In the genomic region with DNA sequence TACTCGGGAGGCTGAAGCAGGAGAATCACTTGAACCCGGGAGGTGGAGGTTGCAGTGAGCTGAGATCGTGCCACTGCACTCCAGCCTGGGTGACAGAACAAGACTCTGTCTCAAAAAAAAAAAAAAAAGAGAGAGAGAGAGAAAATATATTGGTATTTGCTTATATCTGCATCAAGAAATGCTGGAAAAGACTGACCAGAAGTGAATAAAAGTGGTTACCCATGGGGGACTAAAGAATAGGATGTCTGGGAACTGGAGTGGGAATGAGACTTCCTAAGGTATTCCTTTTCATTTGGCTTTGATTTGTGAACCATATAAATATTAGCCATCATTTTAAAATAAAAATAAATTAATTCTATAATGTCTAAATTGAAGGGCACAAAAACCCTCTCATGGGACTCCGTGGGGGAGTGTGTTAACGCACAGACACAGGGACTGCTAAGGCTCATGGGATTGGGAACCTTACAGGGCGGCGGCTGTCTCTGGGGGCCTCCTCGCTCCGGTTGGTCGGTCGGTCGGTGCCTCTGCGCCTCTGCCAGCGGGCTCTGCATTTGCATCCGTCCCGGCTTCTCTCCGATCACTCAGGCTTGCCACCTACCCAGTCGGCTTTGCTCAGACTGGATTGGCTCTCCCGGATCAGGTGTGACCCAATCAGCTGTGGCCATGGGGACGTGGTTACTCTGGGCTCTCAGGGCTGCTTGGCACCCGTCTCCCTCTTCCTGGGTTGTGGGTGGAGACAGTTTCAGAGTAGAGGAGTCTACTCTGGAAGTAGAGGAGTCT, we compare ENCODE assay signal across 8 cellular contexts. TPM values are rescaled to one million over a fixed set of nuclear protein-coding genes. Genes with fewer than 3 reads are reported as not detected.
DNase-seq lines count a peak whose midpoint lies in the region; ATAC-seq and TF ChIP-seq lines count a peak whose summit lies in the region.

No MANE protein-coding gene starts in this region.

- H3K27me3 ChIP-seq in ACC112 (ENCODE audit: insufficient read depth, low read length) = no peaks in the 10 kb centered on the region
- H3K27me3 ChIP-seq in IMR-90 (ENCODE audit: control insufficient read depth, insufficient read depth, low read length) = no peaks in the 10 kb centered on the region

- H3K9me3 Mint-ChIP-seq in activated naive CD8-positive, alpha-beta T cell treated with anti-CD3 and anti-CD28 coated beads for 36 hours = no peaks in the 10 kb centered on the region

- POLR2A ChIA-PET in IMR-90 (lab: Charles Lee; ENCODE audit: unreplicated experiment) = no interaction called here

- no peak overlapping the region for H3K14ac ChIP-seq in IMR-90 (replicated peaks; ENCODE audit: low read depth, low read length)

- H2AK9ac ChIP-seq in IMR-90 (replicated peaks; ENCODE audit: low read depth, low read length, poor library complexity) = no peak overlapping the region

- no peak overlapping the region for H2BK120ac ChIP-seq in IMR-90 (ENCODE audit: low read depth, low read length)

- no peaks in the 10 kb centered on the region for H3K36me3 Mint-ChIP-seq in activated naive CD8-positive, alpha-beta T cell treated with anti-CD3 and anti-CD28 coated beads for 36 hours

- no peak for TF ChIP-seq POLR2A in IMR-90 (IDR thresholded peaks at IDR 0.05; ENCODE audit: low read depth, low read length)

- no peak overlapping the region for H3K23ac ChIP-seq in IMR-90 (ENCODE audit: low read depth, low read length)

- no TSS peak for BruUV-seq in IMR-90 (replicated peaks; lab: Mats Ljungman, UMichigan)

- H3K4me3 Mint-ChIP-seq in activated naive CD8-positive, alpha-beta T cell treated with anti-CD3 and anti-CD28 coated beads for 36 hours = peak overlapping the region; percentile 61

- intact Hi-C loops in IMR-90 (cut with micrococcal nuclease) (no loop called here), left cardiac atrium (cut with DNase I) (no loop called here), posterior cingulate gyrus (cut with DNase I) (no loop called here)

- no peaks in the 10 kb centered on the region for H4K20me1 ChIP-seq in IMR-90 (ENCODE audit: insufficient read depth, low read length)

- peaks cover 3% of the 10 kb centered on the region for H3K27me3 Mint-ChIP-seq in activated naive CD8-positive, alpha-beta T cell treated with anti-CD3 and anti-CD28 coated beads for 36 hours

- no peak for TF ChIP-seq CTCF in IMR-90 (conservative IDR thresholded peaks at IDR 0.05; ENCODE audit: low read depth, low read length)

- H2BK15ac ChIP-seq in IMR-90 (ENCODE audit: low read depth, low read length) = no peak overlapping the region

- 39% methylated on average over 14 of the region's 21 CpGs; no CpG with 5 or more reads in 1 of the 2 experiments for WGBS in IMR-90 (ENCODE audit: extremely low coverage in 2 of 2, insufficient read length in 1 of 2), 2 experiments
- 16% methylated on average over 21 of the region's 21 CpGs for WGBS in urinary bladder

- H4K8ac ChIP-seq in IMR-90 (ENCODE audit: low read depth in 2 of 2, low read length in 2 of 2) = no peak overlapping the region

- H3K4me1 ChIP-seq in ACC112 (ENCODE audit: control insufficient read depth, insufficient read depth, low read length, unreplicated experiment) (peaks cover 13% of the 10 kb centered on the region), IMR-90 (ENCODE audit: control insufficient read depth, insufficient read depth, low read length) (peaks cover 18% of the 10 kb centered on the region), urinary bladder (ENCODE audit: insufficient read depth) (no peaks in the 10 kb centered on the region)

- H2AFZ ChIP-seq in ACC112 (ENCODE audit: low read length, unreplicated experiment) (peak overlapping the region; percentile 14), IMR-90 (replicated peaks; ENCODE audit: low read length, poor library complexity) (peak overlapping the region; percentile 69)

- no peak overlapping the region for H3K27ac ChIP-seq in ACC112 (ENCODE audit: low read depth, low read length)
- H3K27ac ChIP-seq in IMR-90 (ENCODE audit: insufficient read depth, low read length) = no peak overlapping the region
- no peak overlapping the region for H3K27ac ChIP-seq in urinary bladder (ENCODE audit: low read depth)

- H3K9me1 ChIP-seq in IMR-90 (ENCODE audit: insufficient read depth, low read length) = peaks cover 13% of the 10 kb centered on the region

- H3K9ac ChIP-seq in IMR-90 (ENCODE audit: low read depth, low read length) = no peak overlapping the region

- H3K9me3 ChIP-seq in IMR-90 (ENCODE audit: control insufficient read depth, insufficient read depth, low read length) = no peaks in the 10 kb centered on the region

- H3K56ac ChIP-seq in IMR-90 (ENCODE audit: extremely low read depth, insufficient read depth, low read length) = no peak overlapping the region

- H3K79me1 ChIP-seq in IMR-90 (ENCODE audit: low read depth in 1 of 2, low read length in 2 of 2) = no peaks in the 10 kb centered on the region

- dilution Hi-C loops in IMR-90 (cut with HindIII; ENCODE audit: low sequenced_read_pairs, unreplicated experiment) = no loop called here

- H3K4me2 ChIP-seq in IMR-90 (ENCODE audit: low read depth, low read length) = no peak overlapping the region; the same call in 1 of the 2 replicates

- no peak overlapping the region for H2BK5ac ChIP-seq in IMR-90 (ENCODE audit: low read depth, low read length, poor library complexity, severe bottlenecking)

- DNase-seq in IMR-90 = peak; percentile 15
- peak; percentile 95 for DNase-seq in SHP77 (lab: John Stamatoyannopoulos, UW)
- DNase-seq in activated naive CD8-positive, alpha-beta T cell treated with anti-CD3 and anti-CD28 coated beads for 36 hours = peak; percentile 64
- peak; percentile 84 for DNase-seq in left cardiac atrium
- DNase-seq in posterior cingulate gyrus = peak; percentile 61 to 98 (median 90)

- H3K36me3 ChIP-seq in ACC112 (ENCODE audit: insufficient read depth, low read length) (no peaks in the 10 kb centered on the region), IMR-90 (ENCODE audit: control insufficient read depth, insufficient read depth, low read length) (no peaks in the 10 kb centered on the region), urinary bladder (ENCODE audit: insufficient read depth) (no peaks in the 10 kb centered on the region)

- H3K4me3 ChIP-seq in ACC112 (ENCODE audit: low read depth, low read length) (peak overlapping the region; percentile 58; the same call in 1 of the 2 replicates), IMR-90 (ENCODE audit: insufficient read depth, low read depth, low read length) (no peak overlapping the region), urinary bladder (ENCODE audit: low read depth, low read length) (peak overlapping the region; percentile 22)

- ATAC-seq in GM19395 (IDR thresholded peaks at IDR 0.05; ENCODE audit: unreplicated experiment) = peak; percentile 62
- peak; percentile 33; the same call in 1 of the 2 replicates for ATAC-seq in IMR-90 (ENCODE audit: low read depth)
- ATAC-seq in left cardiac atrium = peak; percentile 99

- H3K4me1 Mint-ChIP-seq in activated naive CD8-positive, alpha-beta T cell treated with anti-CD3 and anti-CD28 coated beads for 36 hours = peaks cover 20% of the 10 kb centered on the region

- peak overlapping the region; percentile 23 for H3K27ac Mint-ChIP-seq in activated naive CD8-positive, alpha-beta T cell treated with anti-CD3 and anti-CD28 coated beads for 36 hours

- no peaks in the 10 kb centered on the region for H3K79me2 ChIP-seq in ACC112 (ENCODE audit: control insufficient read depth, insufficient read depth, low read length, unreplicated experiment)

- H2AK5ac ChIP-seq in IMR-90 (ENCODE audit: low read depth, low read length) = no peak overlapping the region

- no peak for TF ChIP-seq RAD21 in IMR-90 (IDR thresholded peaks at IDR 0.05; ENCODE audit: low read length)

- H4K91ac ChIP-seq in IMR-90 (ENCODE audit: insufficient read depth, low read depth, low read length) = no peak overlapping the region

- in situ Hi-C loops in IMR-90 (cut with MboI; ENCODE audit: low sequenced_read_pairs) = no loop called here

- H4K5ac ChIP-seq in IMR-90 (ENCODE audit: low read depth, low read length) = no peak overlapping the region

- no peak overlapping the region for H2BK20ac ChIP-seq in IMR-90 (ENCODE audit: low read depth, low read length)

- CTCF ChIA-PET in IMR-90 (lab: Yijun Ruan, JAX) = no interaction called here

- no peak overlapping the region for H3K4ac ChIP-seq in IMR-90 (ENCODE audit: low read depth, low read length)

- H3K18ac ChIP-seq in IMR-90 (ENCODE audit: low read depth, low read length) = no peak overlapping the region; the same call in 1 of the 2 replicates

TF ChIP-seq in IMR-90, 13 proteins besides CTCF, POLR2A, EP300 and RAD21:
- no peak for TF ChIP-seq RFX5 (IDR thresholded peaks at IDR 0.05; ENCODE audit: low read depth, low read length)
- TF ChIP-seq, protein P1, sequence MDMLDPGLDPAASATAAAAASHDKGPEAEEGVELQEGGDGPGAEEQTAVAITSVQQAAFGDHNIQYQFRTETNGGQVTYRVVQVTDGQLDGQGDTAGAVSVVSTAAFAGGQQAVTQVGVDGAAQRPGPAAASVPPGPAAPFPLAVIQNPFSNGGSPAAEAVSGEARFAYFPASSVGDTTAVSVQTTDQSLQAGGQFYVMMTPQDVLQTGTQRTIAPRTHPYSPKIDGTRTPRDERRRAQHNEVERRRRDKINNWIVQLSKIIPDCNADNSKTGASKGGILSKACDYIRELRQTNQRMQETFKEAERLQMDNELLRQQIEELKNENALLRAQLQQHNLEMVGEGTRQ (IDR thresholded peaks at IDR 0.05; ENCODE audit: low read depth, low read length) = no peak
- TF ChIP-seq, protein P2, sequence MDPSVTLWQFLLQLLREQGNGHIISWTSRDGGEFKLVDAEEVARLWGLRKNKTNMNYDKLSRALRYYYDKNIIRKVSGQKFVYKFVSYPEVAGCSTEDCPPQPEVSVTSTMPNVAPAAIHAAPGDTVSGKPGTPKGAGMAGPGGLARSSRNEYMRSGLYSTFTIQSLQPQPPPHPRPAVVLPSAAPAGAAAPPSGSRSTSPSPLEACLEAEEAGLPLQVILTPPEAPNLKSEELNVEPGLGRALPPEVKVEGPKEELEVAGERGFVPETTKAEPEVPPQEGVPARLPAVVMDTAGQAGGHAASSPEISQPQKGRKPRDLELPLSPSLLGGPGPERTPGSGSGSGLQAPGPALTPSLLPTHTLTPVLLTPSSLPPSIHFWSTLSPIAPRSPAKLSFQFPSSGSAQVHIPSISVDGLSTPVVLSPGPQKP (IDR thresholded peaks at IDR 0.05; ENCODE audit: borderline replicate concordance, low read depth, low read length) = no peak
- no peak for TF ChIP-seq CHD1 (IDR thresholded peaks at IDR 0.05; ENCODE audit: low read depth, low read length)
- no peak for TF ChIP-seq FOS (IDR thresholded peaks at IDR 0.05; ENCODE audit: low read depth, low read length)
- no peak for TF ChIP-seq MAZ (IDR thresholded peaks at IDR 0.05; ENCODE audit: borderline replicate concordance, low read depth, low read length)
- TF ChIP-seq MAFK (IDR thresholded peaks at IDR 0.05; ENCODE audit: low read depth, low read length) = no peak

RNA-seq across cellular contexts. Expression of gene TSPAN3, which starts 12.7 kb away (rescaled TPM):
- total RNA-seq in IMR-90 (2012; rRNA removed) (255 and 295 TPM in 2 replicates), left cardiac atrium (100 to 1,000 TPM; 143 to 151 TPM), urinary bladder (192 TPM)
- polyA plus RNA-seq in IMR-90 (2012; rRNA removed) (221 and 270 TPM in 2 replicates), urinary bladder (160 TPM)
- polyA plus RNA-seq in IMR-90 (2012; cell fraction: cytosol; rRNA removed) = 200 and 257 TPM in 2 replicates
- 60.8 and 158 TPM in 2 replicates for polyA plus RNA-seq in IMR-90 (2012; cell fraction: nucleus; rRNA removed; ENCODE audit: low replicate concordance)
- 10 to 100 TPM; 40.6 to 43.1 TPM for total RNA-seq in activated naive CD8-positive, alpha-beta T cell treated with anti-CD3 and anti-CD28 coated beads for 36 hours

Comparison
In these comparisons a context has a peak if more than half of its experiments do, and no peak if none do; other contexts are left out.
1. ATAC-seq: peak in every context shown above with its lines; median percentile 99 in left cardiac atrium; 62 in GM19395; 33 in IMR-90.
2. DNase-seq: peak in every context shown above with its lines; median percentile 95 in SHP77; 90 in posterior cingulate gyrus; 84 in left cardiac atrium; 64 in activated naive CD8-positive, alpha-beta T cell treated with anti-CD3 and anti-CD28 coated beads for 36 hours; 15 in IMR-90.